ENCODE assay signal across 8 cellular contexts in genomic region chr3:30658328-30659052, GRCh38. TPM values are rescaled to one million over a fixed set of nuclear protein-coding genes. Genes with fewer than 3 reads are reported as not detected.
A peak's percentile ranks its signal among the peaks of the same experiment; 100 is the strongest.
DNase-seq lines count a peak whose midpoint lies in the region; ATAC-seq and TF ChIP-seq lines count a peak whose summit lies in the region.

No MANE protein-coding gene starts in this region.

- no peak overlapping the region for H2AFZ ChIP-seq in PC-9

- no peaks in the 10 kb centered on the region for H3K9me2 ChIP-seq in PC-9 (ENCODE audit: insufficient read depth)

- H3K36me3 ChIP-seq in PC-9 (ENCODE audit: low read depth): no peaks in the 10 kb centered on the region

- peaks cover 73% of the 10 kb centered on the region for H3K36me3 Mint-ChIP-seq in activated CD8-positive, alpha-beta memory T cell treated with anti-CD3 and anti-CD28 coated beads, Interleukin-2, amount 10 ng/mL, durations not matched to agents 7 days and 5 days

- H3K27ac Mint-ChIP-seq in activated CD8-positive, alpha-beta memory T cell treated with anti-CD3 and anti-CD28 coated beads, Interleukin-2, amount 10 ng/mL, durations not matched to agents 7 days and 5 days: peak overlapping the region; percentile 90
- peak overlapping the region; percentile 12 to 89 for H3K27ac Mint-ChIP-seq in stimulated activated naive CD8-positive, alpha-beta T cell treated with anti-CD3 and anti-CD28 coated beads, Interleukin-15, amount 100 ng/mL, for 72 hours

- intact Hi-C loops in PC-9 (cut with micrococcal nuclease; ENCODE audit: unreplicated experiment): loop anchor here (1.0 to 2.0 kb wide), 5 partner anchors 30 to 119 kb away; partner anchors contain the start of gene TGFBR2

- H3K79me2 ChIP-seq in PC-9 (ENCODE audit: low read depth): no peaks in the 10 kb centered on the region; the same call in 1 of the 2 replicates

- CTCF ChIA-PET in activated CD8-positive, alpha-beta memory T cell treated with anti-CD3 and anti-CD28 coated beads, Interleukin-2, amount 10 ng/mL, durations not matched to agents 7 days and 5 days (lab: Charles Lee): interaction anchor here (0.7 to 6.7 kb wide), 15 partner anchors 11 to 333 kb away, joined by 3 to 49 read pairs (median 6); partner anchors contain the start of gene TGFBR2
- CTCF ChIA-PET in PC-9 (lab: Charles Lee): interaction anchor here (0.6 kb wide), 2 partner anchors 42 to 81 kb away, joined by 4 to 9 read pairs; no protein-coding TSS in a partner anchor

- in situ Hi-C loops in astrocyte of the cerebellum (cut with HindIII; ENCODE audit: low sequenced_read_pairs): no loop called here

- peak overlapping the region; percentile 47 for H3K4me3 Mint-ChIP-seq in activated CD8-positive, alpha-beta memory T cell treated with anti-CD3 and anti-CD28 coated beads, Interleukin-2, amount 10 ng/mL, durations not matched to agents 7 days and 5 days
- H3K4me3 Mint-ChIP-seq in stimulated activated naive CD8-positive, alpha-beta T cell treated with anti-CD3 and anti-CD28 coated beads, Interleukin-15, amount 100 ng/mL, for 72 hours: peak overlapping the region; percentile 31 to 83

- H3K27ac ChIP-seq in PC-9: peak overlapping the region; percentile 49

- peaks cover 18% of the 10 kb centered on the region for H3F3A ChIP-seq in PC-9 (ENCODE audit: insufficient read depth, low read depth)

- H3K4me3 ChIP-seq in PC-9 (no peak overlapping the region), astrocyte of the cerebellum (ENCODE audit: low read depth, low read length) (peak overlapping the region; percentile 5)

- no peaks in the 10 kb centered on the region for H3K27me3 Mint-ChIP-seq in activated CD8-positive, alpha-beta memory T cell treated with anti-CD3 and anti-CD28 coated beads, Interleukin-2, amount 10 ng/mL, durations not matched to agents 7 days and 5 days
- no peaks in the 10 kb centered on the region for H3K27me3 Mint-ChIP-seq in stimulated activated naive CD8-positive, alpha-beta T cell treated with anti-CD3 and anti-CD28 coated beads, Interleukin-15, amount 100 ng/mL, for 72 hours

- POLR2A ChIA-PET in PC-9 (lab: Charles Lee; ENCODE audit: unreplicated experiment): no interaction called here

- H3K27me3 ChIP-seq in PC-9 (ENCODE audit: insufficient read depth, low read depth): no peaks in the 10 kb centered on the region

- H4K20me1 ChIP-seq in PC-9 (ENCODE audit: insufficient read depth): no peaks in the 10 kb centered on the region

- TF ChIP-seq CTCF in PC-9 (conservative IDR thresholded peaks at IDR 0.05) (no peak), astrocyte of the cerebellum (IDR thresholded peaks at IDR 0.05; ENCODE audit: low read depth, low read length, missing control alignments) (no peak)

- DNase-seq in activated CD8-positive, alpha-beta memory T cell treated with anti-CD3 and anti-CD28 coated beads, Interleukin-2, amount 10 ng/mL, durations not matched to agents 7 days and 5 days: peak; percentile 83
- DNase-seq in activated CD8-positive, alpha-beta memory T cell treated with anti-CD3 and anti-CD28 coated beads for 24 hours: no peak
- DNase-seq in PC-9 (peak; percentile 9 to 69), astrocyte of the cerebellum (ENCODE audit: low read depth) (peak; percentile 45), iris pigment epithelial cell (ENCODE audit: low read depth) (peak; percentile 84), NCI-H82 treated with DMSO at 0.1 percent for 48 hours (lab: John Stamatoyannopoulos, UW; ENCODE audit: unreplicated experiment) (no peak)
- peak; percentile 61 to 82 for DNase-seq in stimulated activated naive CD8-positive, alpha-beta T cell treated with anti-CD3 and anti-CD28 coated beads, Interleukin-15, amount 100 ng/mL, for 72 hours

- ATAC-seq in activated CD8-positive, alpha-beta memory T cell treated with anti-CD3 and anti-CD28 coated beads, Interleukin-2, amount 10 ng/mL, durations not matched to agents 7 days and 5 days: peak; percentile 70
- peak; percentile 93 for ATAC-seq in HG03064 (IDR thresholded peaks at IDR 0.05; ENCODE audit: low read depth, unreplicated experiment)
- peak; percentile 89 for ATAC-seq in stimulated activated naive CD8-positive, alpha-beta T cell treated with anti-CD3 and anti-CD28 coated beads, Interleukin-15, amount 100 ng/mL, for 72 hours

- no peaks in the 10 kb centered on the region for H3K9me3 Mint-ChIP-seq in activated CD8-positive, alpha-beta memory T cell treated with anti-CD3 and anti-CD28 coated beads, Interleukin-2, amount 10 ng/mL, durations not matched to agents 7 days and 5 days (ENCODE audit: low read depth)
- H3K9me3 Mint-ChIP-seq in stimulated activated naive CD8-positive, alpha-beta T cell treated with anti-CD3 and anti-CD28 coated beads, Interleukin-15, amount 100 ng/mL, for 72 hours: no peaks in the 10 kb centered on the region

- H3K4me1 ChIP-seq in PC-9 (replicated peaks; ENCODE audit: insufficient read depth): peaks cover 26% of the 10 kb centered on the region

- H3K4me2 ChIP-seq in PC-9: peak overlapping the region; percentile 36

- H3K9me3 ChIP-seq in PC-9 (ENCODE audit: insufficient read depth, low read depth): no peaks in the 10 kb centered on the region

- no TSS peak for BruUV-seq in PC-9 (replicated peaks; lab: Mats Ljungman, UMichigan)

- peaks cover 93% of the 10 kb centered on the region for H3K4me1 Mint-ChIP-seq in activated CD8-positive, alpha-beta memory T cell treated with anti-CD3 and anti-CD28 coated beads, Interleukin-2, amount 10 ng/mL, durations not matched to agents 7 days and 5 days
- H3K4me1 Mint-ChIP-seq in stimulated activated naive CD8-positive, alpha-beta T cell treated with anti-CD3 and anti-CD28 coated beads, Interleukin-15, amount 100 ng/mL, for 72 hours: peaks cover 97% of the 10 kb centered on the region

RNA-seq across cellular contexts. Expression of gene TGFBR2, which starts 52.1 kb away (rescaled TPM):
- 10 to 100 TPM; 47.3 to 50.5 TPM for total RNA-seq in activated CD8-positive, alpha-beta memory T cell treated with anti-CD3 and anti-CD28 coated beads, Interleukin-2, amount 10 ng/mL, durations not matched to agents 7 days and 5 days
- total RNA-seq in PC-9 (2021): 26.4 and 33.6 TPM in 2 replicates

Comparison
In these comparisons a context has a peak if more than half of its experiments do, and no peak if none do; other contexts are left out.
1. DNase-seq: peak in activated CD8-positive, alpha-beta memory T cell treated with anti-CD3 and anti-CD28 coated beads, Interleukin-2, amount 10 ng/mL, durations not matched to agents 7 days and 5 days (single experiment), PC-9 (2 of 2), astrocyte of the cerebellum (single experiment), iris pigment epithelial cell (single experiment) and stimulated activated naive CD8-positive, alpha-beta T cell treated with anti-CD3 and anti-CD28 coated beads, Interleukin-15, amount 100 ng/mL, for 72 hours (2 of 2); none in activated CD8-positive, alpha-beta memory T cell treated with anti-CD3 and anti-CD28 coated beads for 24 hours (single experiment) and NCI-H82 treated with DMSO at 0.1 percent for 48 hours (single experiment).
2. Peak in every context shown above with its lines, with median percentiles within 50 percentile points of each other: ATAC-seq.